In the genomic region with DNA sequence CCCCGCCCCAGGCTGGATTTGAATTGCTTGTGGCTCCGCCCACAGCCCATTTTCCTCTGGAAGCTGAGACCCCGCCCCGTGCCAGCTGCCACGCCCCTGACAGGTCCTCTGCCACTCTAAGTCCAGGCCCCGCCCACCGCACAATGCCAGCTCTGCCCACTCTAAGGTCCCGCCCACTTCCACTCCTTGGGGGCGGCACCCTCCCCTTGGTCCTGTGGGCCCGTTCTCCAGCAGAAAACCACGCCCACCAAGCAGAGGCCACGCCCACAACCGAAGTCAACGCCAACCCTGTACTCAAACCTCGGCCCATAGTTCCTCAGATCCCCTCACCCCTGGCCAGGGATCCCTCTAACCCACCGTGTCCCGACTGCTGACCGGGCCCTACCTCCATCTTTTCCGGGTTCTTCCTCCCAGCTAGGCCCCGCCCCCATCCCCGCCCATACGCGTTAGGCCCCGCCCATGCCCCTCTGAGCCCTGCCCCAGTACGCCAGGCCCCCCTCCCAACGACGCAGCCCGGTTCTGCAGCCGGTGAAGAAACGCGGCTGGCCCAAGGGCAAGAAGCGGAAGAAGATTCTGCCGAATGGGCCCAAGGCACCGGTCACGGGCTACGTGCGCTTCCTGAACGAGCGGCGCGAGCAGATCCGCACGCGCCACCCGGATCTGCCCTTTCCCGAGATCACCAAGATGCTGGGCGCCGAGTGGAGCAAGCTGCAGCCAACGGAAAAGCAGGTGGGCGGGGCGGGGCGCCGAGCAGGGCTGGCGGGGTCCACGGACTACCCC, we compare ENCODE assay signal across 8 cellular contexts. TPM values are rescaled to one million over a fixed set of nuclear protein-coding genes. Genes with fewer than 3 reads are reported as not detected.
DNase-seq lines count a peak whose midpoint lies in the region; ATAC-seq and TF ChIP-seq lines count a peak whose summit lies in the region.

No MANE protein-coding gene starts in this region.

- no peaks in the 10 kb centered on the region for H3K27me3 Mint-ChIP-seq in T-helper 1 cell treated with Interleukin-12 subunit alpha and Interleukin-12 subunit beta and Interleukin-4 antibody, amounts not matched to agents 30 μg/mL and 1 μg/mL, for 36 hours (ENCODE audit: low read depth)
- peaks cover 22% of the 10 kb centered on the region for H3K27me3 Mint-ChIP-seq in progenitor cell of endocrine pancreas

- TF ChIP-seq CTCF in GM10266 (IDR thresholded peaks at IDR 0.05; ENCODE audit: control insufficient read depth, insufficient read depth, low read depth, missing control alignments) = no peak
- TF ChIP-seq CTCF in progenitor cell of endocrine pancreas (IDR thresholded peaks at IDR 0.05; ENCODE audit: unreplicated experiment) = no peak

- H3K4me1 Mint-ChIP-seq in T-helper 1 cell treated with Interleukin-12 subunit alpha and Interleukin-12 subunit beta and Interleukin-4 antibody, amounts not matched to agents 30 μg/mL and 1 μg/mL, for 36 hours (ENCODE audit: low read depth) = peaks cover 5% of the 10 kb centered on the region
- peaks cover 14% of the 10 kb centered on the region for H3K4me1 Mint-ChIP-seq in progenitor cell of endocrine pancreas (ENCODE audit: low read depth)

- peak overlapping the region; percentile 76 for H3K4me3 Mint-ChIP-seq in T-helper 1 cell treated with Interleukin-12 subunit alpha and Interleukin-12 subunit beta and Interleukin-4 antibody, amounts not matched to agents 30 μg/mL and 1 μg/mL, for 36 hours
- peak overlapping the region; percentile 69 for H3K4me3 Mint-ChIP-seq in progenitor cell of endocrine pancreas (ENCODE audit: low read depth)

- DNase-seq in GM10266 (ENCODE audit: extremely low spot score) = peak; percentile 97
- peak; percentile 49 for DNase-seq in NCI-H128 (lab: John Stamatoyannopoulos, UW; ENCODE audit: unreplicated experiment)
- DNase-seq in amniotic stem cell (lab: John Stamatoyannopoulos, UW) = peak; percentile 87
- DNase-seq in left ventricle myocardium superior = peak; percentile 88
- peak; percentile 54 for DNase-seq in progenitor cell of endocrine pancreas (ENCODE audit: low spot score, unreplicated experiment)
- DNase-seq in ureter (ENCODE audit: low spot score) = peak; percentile 88

- H3K9me3 Mint-ChIP-seq in T-helper 1 cell treated with Interleukin-12 subunit alpha and Interleukin-12 subunit beta and Interleukin-4 antibody, amounts not matched to agents 30 μg/mL and 1 μg/mL, for 36 hours = no peaks in the 10 kb centered on the region
- H3K9me3 Mint-ChIP-seq in progenitor cell of endocrine pancreas (ENCODE audit: low read depth) = no peaks in the 10 kb centered on the region

- H3K36me3 Mint-ChIP-seq in T-helper 1 cell treated with Interleukin-12 subunit alpha and Interleukin-12 subunit beta and Interleukin-4 antibody, amounts not matched to agents 30 μg/mL and 1 μg/mL, for 36 hours (ENCODE audit: low read depth) = peaks cover 9% of the 10 kb centered on the region
- H3K36me3 Mint-ChIP-seq in progenitor cell of endocrine pancreas (ENCODE audit: insufficient read depth) = peaks cover 11% of the 10 kb centered on the region

- peak overlapping the region; percentile 72 for H3K27ac Mint-ChIP-seq in T-helper 1 cell treated with Interleukin-12 subunit alpha and Interleukin-12 subunit beta and Interleukin-4 antibody, amounts not matched to agents 30 μg/mL and 1 μg/mL, for 36 hours
- H3K27ac Mint-ChIP-seq in progenitor cell of endocrine pancreas = no peak overlapping the region

- intact Hi-C loops in left ventricle myocardium superior (cut with micrococcal nuclease) = no loop called here

- ATAC-seq in left ventricle myocardium superior = peak; percentile 8
- ATAC-seq in HG02884 (IDR thresholded peaks at IDR 0.05; ENCODE audit: unreplicated experiment) = no peak

RNA-seq across cellular contexts. Expression of a gene that starts 1.3 kb away (rescaled TPM):
- 36.9 TPM for total RNA-seq in left ventricle myocardium superior
- 72.8 and 79.7 TPM in 2 replicates for total RNA-seq in progenitor cell of endocrine pancreas
- 66.5 TPM for total RNA-seq in ureter

RNA-seq across cellular contexts. Expression of a gene that starts 11.2 kb away (rescaled TPM):
- total RNA-seq in left ventricle myocardium superior (1.9 TPM), progenitor cell of endocrine pancreas (not detected in 2 replicates), ureter (2.4 TPM)

RNA-seq across cellular contexts. Expression of a gene that starts 16.7 kb away (rescaled TPM):
- total RNA-seq in left ventricle myocardium superior (21.8 TPM), progenitor cell of endocrine pancreas (71.5 and 75.1 TPM in 2 replicates), ureter (82.8 TPM)

RNA-seq across cellular contexts. Expression of a gene that starts 32.6 kb away (rescaled TPM):
- total RNA-seq in left ventricle myocardium superior = 2.0 TPM
- total RNA-seq in progenitor cell of endocrine pancreas = not detected in 2 replicates
- total RNA-seq in ureter = 4.5 TPM

RNA-seq across cellular contexts. Expression of a gene that starts 35.1 kb away (rescaled TPM):
- total RNA-seq in left ventricle myocardium superior = 0.40 TPM
- total RNA-seq in progenitor cell of endocrine pancreas = 3.8 and 4.0 TPM in 2 replicates
- total RNA-seq in ureter = 6.4 TPM
